ENCODE assay signal across 1 cellular context in genomic region chr14:102629011-102629444, GRCh38.
TF ChIP-seq lines count a peak whose summit lies in the region.

No MANE protein-coding gene starts in this region.

TF ChIP-seq in K562, 482 proteins besides CTCF, POLR2A, EP300 and RAD21 (continued from another document):
- TF ChIP-seq ZNF655 (CRISPR knock-in tag; IDR thresholded peaks at IDR 0.05) (no peak), CCNT2 (IDR thresholded peaks at IDR 0.05; ENCODE audit: borderline replicate concordance, extremely low read depth, insufficient read length, low read depth, low read length) (no peak), ATF4 (CRISPR knock-in tag; IDR thresholded peaks at IDR 0.05) (no peak), ZBTB12 (CRISPR knock-in tag; IDR thresholded peaks at IDR 0.05) (no peak), MTA2 (IDR thresholded peaks at IDR 0.05; ENCODE audit: low read depth) (no peak), MAX (CRISPR knock-in tag; IDR thresholded peaks at IDR 0.05) (0 out of 2 replicates have a peak, but pooled peaks have one; percentile 18), ZFP30 (CRISPR knock-in tag; IDR thresholded peaks at IDR 0.05; ENCODE audit: borderline replicate concordance) (no peak), MED1 (CRISPR knock-in tag; IDR thresholded peaks at IDR 0.05; ENCODE audit: borderline replicate concordance) (no peak), DDX20 (tag; IDR thresholded peaks at IDR 0.05; ENCODE audit: low read depth) (no peak), JUND (IDR thresholded peaks at IDR 0.05; ENCODE audit: borderline replicate concordance, low read depth, low read length) (no peak), JUND (tag; IDR thresholded peaks at IDR 0.05; ENCODE audit: borderline replicate concordance, low read depth, low read length) (peak; percentile 16; the same call in 1 of the 3 replicates), NR1H2 (CRISPR knock-in tag; IDR thresholded peaks at IDR 0.05) (no peak), TARDBP (IDR thresholded peaks at IDR 0.05) (no peak), THRB (CRISPR knock-in tag; conservative IDR thresholded peaks at IDR 0.05) (no peak), RBM34 (IDR thresholded peaks at IDR 0.05; ENCODE audit: borderline replicate concordance, insufficient read depth, low read length) (no peak), BACH1 (tag; IDR thresholded peaks at IDR 0.05) (no peak), PRMT5 (CRISPR knock-in tag; IDR thresholded peaks at IDR 0.05) (no peak), CTBP1 (IDR thresholded peaks at IDR 0.05; ENCODE audit: borderline replicate concordance) (peak; percentile 65; the same call in 1 of the 2 replicates), CREB3L1 (IDR thresholded peaks at IDR 0.05; ENCODE audit: borderline replicate concordance, low read depth) (peak; percentile 83), ATF3 (IDR thresholded peaks at IDR 0.05) (no peak), ATF3 (CRISPR knock-in tag; conservative IDR thresholded peaks at IDR 0.05) (no peak), GTF2B (IDR thresholded peaks at IDR 0.05; ENCODE audit: extremely low read depth, insufficient read length) (no peak), GTF2F1 (IDR thresholded peaks at IDR 0.05; ENCODE audit: low read depth, low read length) (no peak), HINFP (tag; conservative IDR thresholded peaks at IDR 0.05; ENCODE audit: low read depth) (no peak), THAP7 (CRISPR knock-in tag; IDR thresholded peaks at IDR 0.05) (no peak), CBX5 (IDR thresholded peaks at IDR 0.05; ENCODE audit: borderline replicate concordance, low read depth) (no peak), ZNF707 (CRISPR knock-in tag; conservative IDR thresholded peaks at IDR 0.05) (no peak), ZNF79 (CRISPR knock-in tag; IDR thresholded peaks at IDR 0.05; ENCODE audit: low read depth) (no peak), NFIC (IDR thresholded peaks at IDR 0.05) (peak; percentile 26; the same call in 1 of the 2 replicates)
TF ChIP-seq in K562: peak in this region for 54.
